In genomic region chr5:68381060-68381459, GRCh38 we compare ENCODE assay signal across 25 cellular contexts.
DNase-seq lines count a peak whose midpoint lies in the region; ATAC-seq, FAIRE-seq and TF ChIP-seq lines count a peak whose summit lies in the region.
"Had no signal": no experiment of that assay in that cellular context is flagged by ENCODE, and none has a peak within 500 bp of the region (broad histone marks: within the 10 kb centered on the region; RNA-seq: fewer than 3 reads in every experiment).

No MANE protein-coding gene starts in this region.

- peaks cover 14% of the 10 kb centered on the region for H3K36me3 Mint-ChIP-seq in activated CD4-positive, alpha-beta T cell treated with anti-CD3 and anti-CD28 coated beads, Interleukin-2, amount 10 ng/mL, durations not matched to agents 7 days and 5 days (ENCODE audit: low read depth)
- peaks cover 6% of the 10 kb centered on the region for H3K36me3 Mint-ChIP-seq in activated naive CD8-positive, alpha-beta T cell treated with anti-CD3 and anti-CD28 coated beads, Interleukin-2, amount 10 ng/mL, durations not matched to agents 7 days and 5 days

- H3K4me2 ChIP-seq in smooth muscle cell: no peak overlapping the region

- TF ChIP-seq CTCF in smooth muscle cell (IDR thresholded peaks at IDR 0.05; ENCODE audit: borderline replicate concordance, insufficient read depth, poor library complexity, severe bottlenecking) (no peak), dorsolateral prefrontal cortex (IDR thresholded peaks at IDR 0.05 in 54 of 56, conservative IDR thresholded peaks at IDR 0.05 in 2 of 56; ENCODE audit: low read depth in 1 of 56, partially characterized antibody in 56 of 56) (no peak), lower lobe of right lung (IDR thresholded peaks at IDR 0.05) (no peak), D721Med (IDR thresholded peaks at IDR 0.05; ENCODE audit: insufficient read depth, missing control alignments) (no peak)

- H4K20me1 ChIP-seq in smooth muscle cell (ENCODE audit: low read depth): no peaks in the 10 kb centered on the region

- peak; percentile 19 for DNase-seq in activated CD4-positive, alpha-beta T cell treated with anti-CD3 and anti-CD28 coated beads, Interleukin-2, amount 10 ng/mL, durations not matched to agents 7 days and 5 days
- DNase-seq in activated CD4-positive, alpha-beta T cell treated with anti-CD3 and anti-CD28 coated beads, Interleukin-2, amount 50 U/mL, for 1 hour: no peak
- no peak for DNase-seq in activated naive CD8-positive, alpha-beta T cell treated with anti-CD3 and anti-CD28 coated beads, Interleukin-2, amount 10 ng/mL, durations not matched to agents 7 days and 5 days
- DNase-seq in smooth muscle cell (lab: John Stamatoyannopoulos, UW; ENCODE audit: unreplicated experiment) (no peak), dorsolateral prefrontal cortex (no peak), lower lobe of right lung (no peak), D721Med (ENCODE audit: insufficient read length, low spot score) (no peak)
- DNase-seq: activated CD4-positive, alpha-beta T cell treated with anti-CD3 and anti-CD28 coated beads, Interleukin-2, amount 50 U/mL, for 4 hours; amygdala; Calu3; foreskin keratinocyte; islet precursor cell; NCI-H187; NCI-H345; nucleus accumbens; retina; spleen; substantia nigra had no signal

- no peaks in the 10 kb centered on the region for H3K36me3 ChIP-seq in KOPT-K1 (ENCODE audit: insufficient read depth, low read length)
- H3K36me3 ChIP-seq in smooth muscle cell (ENCODE audit: low read depth): no peaks in the 10 kb centered on the region
- H3K36me3 ChIP-seq in lower lobe of right lung: no peaks in the 10 kb centered on the region
- H3K36me3 ChIP-seq: spleen, vagina had no signal

- H3K9me3 Mint-ChIP-seq in activated CD4-positive, alpha-beta T cell treated with anti-CD3 and anti-CD28 coated beads, Interleukin-2, amount 10 ng/mL, durations not matched to agents 7 days and 5 days: peaks cover 29% of the 10 kb centered on the region
- H3K9me3 Mint-ChIP-seq in activated naive CD8-positive, alpha-beta T cell treated with anti-CD3 and anti-CD28 coated beads, Interleukin-2, amount 10 ng/mL, durations not matched to agents 7 days and 5 days: peaks cover 5% of the 10 kb centered on the region

- CTCF ChIA-PET in activated CD4-positive, alpha-beta T cell treated with anti-CD3 and anti-CD28 coated beads, Interleukin-2, amount 10 ng/mL, durations not matched to agents 7 days and 5 days (lab: Charles Lee): interaction anchor here (0.6 to 1.4 kb wide), 9 partner anchors 10 to 107 kb away, joined by 3 to 4 read pairs (median 3); no protein-coding TSS in a partner anchor

- no peak overlapping the region for H3K9ac ChIP-seq in smooth muscle cell (ENCODE audit: low read depth)

- H3K79me2 ChIP-seq in smooth muscle cell (ENCODE audit: low read depth): no peaks in the 10 kb centered on the region

- H3K4me1 Mint-ChIP-seq in activated CD4-positive, alpha-beta T cell treated with anti-CD3 and anti-CD28 coated beads, Interleukin-2, amount 10 ng/mL, durations not matched to agents 7 days and 5 days: peaks cover 80% of the 10 kb centered on the region
- H3K4me1 Mint-ChIP-seq in activated naive CD8-positive, alpha-beta T cell treated with anti-CD3 and anti-CD28 coated beads, Interleukin-2, amount 10 ng/mL, durations not matched to agents 7 days and 5 days: peaks cover 64% of the 10 kb centered on the region

- H3K4me1 ChIP-seq in smooth muscle cell (ENCODE audit: low read depth) (no peaks in the 10 kb centered on the region), lower lobe of right lung (peaks cover 15% of the 10 kb centered on the region)

- no peak overlapping the region for H3K4me3 ChIP-seq in smooth muscle cell
- H3K4me3 ChIP-seq in dorsolateral prefrontal cortex: no peak overlapping the region
- no peak overlapping the region for H3K4me3 ChIP-seq in lower lobe of right lung
- H3K4me3 ChIP-seq: lung, spleen, vagina had no signal

- POLR2A ChIA-PET in activated CD4-positive, alpha-beta T cell treated with anti-CD3 and anti-CD28 coated beads, Interleukin-2, amount 10 ng/mL, durations not matched to agents 7 days and 5 days (lab: Charles Lee): no interaction called here
- POLR2A ChIA-PET in activated naive CD8-positive, alpha-beta T cell treated with anti-CD3 and anti-CD28 coated beads, Interleukin-2, amount 10 ng/mL, durations not matched to agents 7 days and 5 days (lab: Charles Lee): interaction anchor here (1.2 kb wide), 1 partner anchor 12 kb away, joined by 3 read pairs; no protein-coding TSS in a partner anchor

- 63% methylated on average over 3 of the region's 3 CpGs for WGBS in smooth muscle cell (ENCODE audit: low lambda C conversion rate)

- peaks cover under 1% of the 10 kb centered on the region for H3K27me3 Mint-ChIP-seq in activated CD4-positive, alpha-beta T cell treated with anti-CD3 and anti-CD28 coated beads, Interleukin-2, amount 10 ng/mL, durations not matched to agents 7 days and 5 days
- no peaks in the 10 kb centered on the region for H3K27me3 Mint-ChIP-seq in activated naive CD8-positive, alpha-beta T cell treated with anti-CD3 and anti-CD28 coated beads, Interleukin-2, amount 10 ng/mL, durations not matched to agents 7 days and 5 days

- peaks cover 3% of the 10 kb centered on the region for H3F3A ChIP-seq in smooth muscle cell (ENCODE audit: low read depth)

- H3K27ac Mint-ChIP-seq in activated CD4-positive, alpha-beta T cell treated with anti-CD3 and anti-CD28 coated beads, Interleukin-2, amount 10 ng/mL, durations not matched to agents 7 days and 5 days: peak overlapping the region; percentile 72
- peak overlapping the region; percentile 21 for H3K27ac Mint-ChIP-seq in activated naive CD8-positive, alpha-beta T cell treated with anti-CD3 and anti-CD28 coated beads, Interleukin-2, amount 10 ng/mL, durations not matched to agents 7 days and 5 days
- H3K27ac Mint-ChIP-seq: B cell had no signal

- intact Hi-C loops in dorsolateral prefrontal cortex (cut with DNase I): no loop called here
- intact Hi-C loops in lower lobe of right lung (cut with DNase I): no loop called here

- FAIRE-seq in D721Med (lab: Jason Lieb, UNC): no peak
- FAIRE-seq: A204.1 had no signal

- H3K27me3 ChIP-seq in smooth muscle cell (ENCODE audit: low read depth): no peaks in the 10 kb centered on the region
- H3K27me3 ChIP-seq in dorsolateral prefrontal cortex: no peaks in the 10 kb centered on the region
- no peaks in the 10 kb centered on the region for H3K27me3 ChIP-seq in lower lobe of right lung (ENCODE audit: low read depth)
- H3K27me3 ChIP-seq: foreskin keratinocyte, spleen, vagina had no signal

- H3K4me3 Mint-ChIP-seq in activated CD4-positive, alpha-beta T cell treated with anti-CD3 and anti-CD28 coated beads, Interleukin-2, amount 10 ng/mL, durations not matched to agents 7 days and 5 days: no peak overlapping the region
- peak overlapping the region; percentile 21 for H3K4me3 Mint-ChIP-seq in activated naive CD8-positive, alpha-beta T cell treated with anti-CD3 and anti-CD28 coated beads, Interleukin-2, amount 10 ng/mL, durations not matched to agents 7 days and 5 days
- H3K4me3 Mint-ChIP-seq: B cell had no signal

- H3K9me3 ChIP-seq in KOPT-K1 (ENCODE audit: insufficient read depth, low read length, poor library complexity, severe bottlenecking) (peaks cover 8% of the 10 kb centered on the region), smooth muscle cell (replicated peaks; ENCODE audit: low read depth) (no peaks in the 10 kb centered on the region), lower lobe of right lung (no peaks in the 10 kb centered on the region)
- H3K9me3 ChIP-seq: spleen, vagina had no signal

- H2AFZ ChIP-seq in smooth muscle cell (ENCODE audit: low read depth): peak overlapping the region; percentile 21

- peak; percentile 8 for ATAC-seq in activated naive CD8-positive, alpha-beta T cell treated with anti-CD3 and anti-CD28 coated beads, Interleukin-2, amount 10 ng/mL, durations not matched to agents 7 days and 5 days (ENCODE audit: low read depth)
- no peak for ATAC-seq in lower lobe of right lung
- ATAC-seq: foreskin keratinocyte had no signal

- peak overlapping the region; percentile 41 for H3K27ac ChIP-seq in KOPT-K1 (ENCODE audit: low read depth, low read length, poor library complexity, severe bottlenecking)
- no peak overlapping the region for H3K27ac ChIP-seq in smooth muscle cell (ENCODE audit: low read depth)
- no peak overlapping the region for H3K27ac ChIP-seq in dorsolateral prefrontal cortex
- H3K27ac ChIP-seq in lower lobe of right lung: no peak overlapping the region
- H3K27ac ChIP-seq: epithelial cell of prostate, foreskin keratinocyte, HL-60 had no signal
